ENCODE assay signal across 8 cellular contexts in genomic region chr6:27752038-27752885, GRCh38.
DNase-seq lines count a peak whose midpoint lies in the region; ATAC-seq and TF ChIP-seq lines count a peak whose summit lies in the region.

No MANE protein-coding gene starts in this region.

- POLR2A ChIA-PET in activated CD4-positive, alpha-beta T cell treated with anti-CD3 and anti-CD28 coated beads, Interleukin-2, amount 10 ng/mL, durations not matched to agents 7 days and 5 days (lab: Charles Lee) = interaction anchor here (0.6 to 1.2 kb wide), 3 partner anchors 49 to 140 kb away, joined by 3 to 4 read pairs (median 3); a partner anchor contains a TSS

- H3K9me3 Mint-ChIP-seq in activated CD4-positive, alpha-beta T cell treated with anti-CD3 and anti-CD28 coated beads, Interleukin-2, amount 10 ng/mL, durations not matched to agents 7 days and 5 days = no peaks in the 10 kb centered on the region
- H3K9me3 Mint-ChIP-seq in effector memory CD8-positive, alpha-beta T cell = peaks cover 0 to 2% of the 10 kb centered on the region in 2 donors

- TF ChIP-seq CTCF in AG09309 (IDR thresholded peaks at IDR 0.05; ENCODE audit: control insufficient read depth, insufficient read depth, low read depth, low read length, missing control alignments) = peak; percentile 79
- peak; percentile 60 for TF ChIP-seq CTCF in HL-60 (IDR thresholded peaks at IDR 0.05; ENCODE audit: insufficient read depth, low read length)

- peak; percentile 39 for ATAC-seq in GM18868 (IDR thresholded peaks at IDR 0.05; ENCODE audit: unreplicated experiment)
- peak; percentile 55 for ATAC-seq in effector memory CD8-positive, alpha-beta T cell (replicated peaks)

- peaks cover 15% of the 10 kb centered on the region for H3K27me3 Mint-ChIP-seq in activated CD4-positive, alpha-beta T cell treated with anti-CD3 and anti-CD28 coated beads, Interleukin-2, amount 10 ng/mL, durations not matched to agents 7 days and 5 days
- H3K27me3 Mint-ChIP-seq in effector memory CD8-positive, alpha-beta T cell = no peaks in the 10 kb centered on the region

- H3K36me3 Mint-ChIP-seq in activated CD4-positive, alpha-beta T cell treated with anti-CD3 and anti-CD28 coated beads, Interleukin-2, amount 10 ng/mL, durations not matched to agents 7 days and 5 days (ENCODE audit: low read depth) = no peaks in the 10 kb centered on the region
- peaks cover 29% of the 10 kb centered on the region for H3K36me3 Mint-ChIP-seq in effector memory CD8-positive, alpha-beta T cell (ENCODE audit: insufficient read depth)

- H3K4me3 ChIP-seq in AG09309 (ENCODE audit: control insufficient read depth, low read depth, low read length) (peak overlapping the region; percentile 69), HL-60 (replicated peaks; ENCODE audit: insufficient read depth, low read length) (peak overlapping the region; percentile 60)

- peak overlapping the region; percentile 90 for H3K4me3 Mint-ChIP-seq in activated CD4-positive, alpha-beta T cell treated with anti-CD3 and anti-CD28 coated beads, Interleukin-2, amount 10 ng/mL, durations not matched to agents 7 days and 5 days
- H3K4me3 Mint-ChIP-seq in effector memory CD8-positive, alpha-beta T cell = peak overlapping the region; percentile 93 to 99

- CTCF ChIA-PET in activated CD4-positive, alpha-beta T cell treated with anti-CD3 and anti-CD28 coated beads, Interleukin-2, amount 10 ng/mL, durations not matched to agents 7 days and 5 days (lab: Charles Lee) = interaction anchor here (0.5 to 3.1 kb wide), 29 partner anchors 9 to 1423 kb away, joined by 3 to 19 read pairs (median 5); a partner anchor contains a TSS

- DNase-seq in AG09309 (ENCODE audit: low read depth) (peak; percentile 45), HL-60 (ENCODE audit: low read depth in 1 of 2, low spot score in 1 of 2) (peak; percentile 56 to 72), NCI-H526 treated with DMSO at 0.1 percent for 48 hours (lab: John Stamatoyannopoulos, UW) (peak; percentile 73), medulla oblongata (ENCODE audit: extremely low spot score) (peak; percentile 90)
- peak; percentile 61 for DNase-seq in activated CD4-positive, alpha-beta T cell treated with anti-CD3 and anti-CD28 coated beads, Interleukin-2, amount 10 ng/mL, durations not matched to agents 7 days and 5 days
- peak; percentile 32 to 50 (median 47) for DNase-seq in effector memory CD8-positive, alpha-beta T cell
- DNase-seq in stimulated activated CD8-positive, alpha-beta memory T cell treated with anti-CD3 and anti-CD28 coated beads, Interleukin-4, amount 100 ng/mL, for 24 hours (ENCODE audit: low read depth) = peak; percentile 11

- peak overlapping the region; percentile 98 for H3K27ac Mint-ChIP-seq in activated CD4-positive, alpha-beta T cell treated with anti-CD3 and anti-CD28 coated beads, Interleukin-2, amount 10 ng/mL, durations not matched to agents 7 days and 5 days
- peak overlapping the region; percentile 97 to 99 for H3K27ac Mint-ChIP-seq in effector memory CD8-positive, alpha-beta T cell

- peaks cover 36% of the 10 kb centered on the region for H3K4me1 Mint-ChIP-seq in activated CD4-positive, alpha-beta T cell treated with anti-CD3 and anti-CD28 coated beads, Interleukin-2, amount 10 ng/mL, durations not matched to agents 7 days and 5 days
- H3K4me1 Mint-ChIP-seq in effector memory CD8-positive, alpha-beta T cell (ENCODE audit: low read depth in 2 of 2) = peaks cover 13 to 16% of the 10 kb centered on the region in 2 donors

- H3K27ac ChIP-seq in HL-60 (replicated peaks) = peak overlapping the region; percentile 79

- H3K27me3 ChIP-seq in HL-60 (ENCODE audit: insufficient read depth, poor library complexity, severe bottlenecking) = no peaks in the 10 kb centered on the region

Comparison
In these comparisons a context has a peak if more than half of its experiments do, and no peak if none do; other contexts are left out.
1. Peak in every context shown above with its lines: DNase-seq, ATAC-seq, H3K4me3 ChIP-seq and H3K27ac ChIP-seq.
2. DNase-seq: peak in every context shown above with its lines; median percentile 90 in medulla oblongata; 73 in NCI-H526 treated with DMSO at 0.1 percent for 48 hours; 64 in HL-60; 61 in activated CD4-positive, alpha-beta T cell treated with anti-CD3 and anti-CD28 coated beads, Interleukin-2, amount 10 ng/mL, durations not matched to agents 7 days and 5 days; 47 in effector memory CD8-positive, alpha-beta T cell; 45 in AG09309; 11 in stimulated activated CD8-positive, alpha-beta memory T cell treated with anti-CD3 and anti-CD28 coated beads, Interleukin-4, amount 100 ng/mL, for 24 hours.